ENCODE assay signal across 21 cellular contexts in the genomic region with DNA sequence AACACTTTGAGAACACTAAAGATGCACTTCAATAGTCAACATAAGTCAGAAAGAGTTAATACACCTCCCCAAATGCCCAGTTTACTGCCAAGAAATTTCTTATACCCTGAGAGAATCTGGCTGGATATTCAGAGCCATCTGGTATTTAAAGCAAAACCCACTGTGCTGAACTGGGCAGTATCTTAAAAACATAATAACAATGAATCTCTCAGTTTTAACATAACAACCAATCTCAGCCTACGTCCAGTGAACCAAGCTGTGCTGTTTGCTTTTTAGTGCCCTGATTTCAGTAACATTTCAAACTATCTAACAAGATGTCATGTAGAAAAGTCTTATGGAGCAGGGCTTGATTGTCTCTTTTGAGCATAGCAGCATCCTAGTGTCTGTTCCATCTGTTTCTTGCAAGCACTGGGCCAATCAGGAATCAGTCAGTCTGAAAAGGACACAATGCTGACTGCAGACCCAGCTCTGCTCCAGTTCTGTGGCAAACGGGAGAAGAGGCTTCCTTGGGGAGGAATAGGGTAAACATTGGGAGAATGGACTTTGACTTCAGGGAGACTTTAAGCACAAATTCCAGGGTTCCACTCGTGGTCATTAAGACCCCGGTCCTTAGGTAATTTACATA. TPM values are rescaled to one million over a fixed set of nuclear protein-coding genes. Genes with fewer than 3 reads are reported as not detected.
A peak's percentile ranks its signal among the peaks of the same experiment; 100 is the strongest.
DNase-seq lines count a peak whose midpoint lies in the region; ATAC-seq, FAIRE-seq and TF ChIP-seq lines count a peak whose summit lies in the region.
"Had no signal": no experiment of that assay in that cellular context is flagged by ENCODE, and none has a peak within 500 bp of the region (broad histone marks: within the 10 kb centered on the region; RNA-seq: fewer than 3 reads in every experiment).

No MANE protein-coding gene starts in this region.

- H3K4me1 ChIP-seq in H1 (replicated peaks in 1 of 4; ENCODE audit: control insufficient read depth in 3 of 4, insufficient read depth in 4 of 4, low read length in 3 of 4) = no peaks in the 10 kb centered on the region
- H3K4me1 ChIP-seq in prostate gland (replicated peaks) = no peaks in the 10 kb centered on the region
- H3K4me1 ChIP-seq: BE2C, HAP-1 had no signal

- DNase-seq in DMS 273 (lab: John Stamatoyannopoulos, UW; ENCODE audit: unreplicated experiment) (peak; percentile 86), NCI-H1694 (lab: John Stamatoyannopoulos, UW) (peak; percentile 36), bronchial epithelial cell (ENCODE audit: low read depth) (no peak), H1 (ENCODE audit: low read depth in 1 of 2, low spot score in 2 of 2) (no peak), SHP77 (lab: John Stamatoyannopoulos, UW) (no peak), prostate gland (ENCODE audit: low spot score) (no peak)
- no peak for DNase-seq in effector CD8-positive, alpha-beta T cell (lab: John Stamatoyannopoulos, UW)
- DNase-seq: ACHN; BE2C; CD4-positive, alpha-beta memory T cell; COR-L47; DMS53; GOT3 had no signal

- H3K9me3 ChIP-seq in H1 (ENCODE audit: insufficient read depth in 2 of 2, low read depth in 1 of 2, low read length in 1 of 2) = 0 out of 4 replicates have a peak, but pooled peaks cover 0 to 3% of the 10 kb centered on the region in 2 experiments
- no peaks in the 10 kb centered on the region for H3K9me3 ChIP-seq in prostate gland
- H3K9me3 ChIP-seq: BE2C, HAP-1 had no signal

- H2AK5ac ChIP-seq in H1 (ENCODE audit: low read depth, low read length) = no peak overlapping the region

- ATAC-seq in HG02571 (IDR thresholded peaks at IDR 0.05; ENCODE audit: unreplicated experiment) = no peak

- H3K27me3 ChIP-seq in bronchial epithelial cell (ENCODE audit: control insufficient read depth, insufficient read depth, low read length) (no peaks in the 10 kb centered on the region), H1 (replicated peaks in 1 of 4; ENCODE audit: control insufficient read depth in 3 of 4, extremely low read depth in 1 of 4, insufficient read depth in 3 of 4, low read length in 3 of 4) (no peaks in the 10 kb centered on the region), prostate gland (replicated peaks; ENCODE audit: insufficient read depth) (no peaks in the 10 kb centered on the region)

- no peaks in the 10 kb centered on the region for H3K23me2 ChIP-seq in H1 (ENCODE audit: low read depth, low read length)

- no peaks in the 10 kb centered on the region for H3K79me2 ChIP-seq in H1 (ENCODE audit: control insufficient read depth in 1 of 2, insufficient read depth in 2 of 2, low read length in 2 of 2)

- no peak overlapping the region for H3K4ac ChIP-seq in H1 (replicated peaks; ENCODE audit: insufficient read length, low read depth, low read length)

- no peak overlapping the region for H2BK20ac ChIP-seq in H1 (ENCODE audit: low read length)

- no peaks in the 10 kb centered on the region for H3K36me3 ChIP-seq in bronchial epithelial cell (ENCODE audit: control insufficient read depth, insufficient read depth, low read length)
- H3K36me3 ChIP-seq in H1 (ENCODE audit: control insufficient read depth in 2 of 4, insufficient read depth in 4 of 4, low read length in 3 of 4) = no peaks in the 10 kb centered on the region
- no peaks in the 10 kb centered on the region for H3K36me3 ChIP-seq in prostate gland
- H3K36me3 ChIP-seq: BE2C, HAP-1 had no signal

- no peak overlapping the region for H4K5ac ChIP-seq in H1 (ENCODE audit: insufficient read length, low read depth, low read length)

- peak; percentile 7 for FAIRE-seq in bronchial epithelial cell (lab: Jason Lieb, UNC)
- no peak for FAIRE-seq in H1 (lab: Jason Lieb, UNC)
- FAIRE-seq: D721Med, GM12891 had no signal

- no peak overlapping the region for H3K4me2 ChIP-seq in H1 (ENCODE audit: insufficient read depth in 1 of 2, low read depth in 2 of 2, low read length in 2 of 2)

- TF ChIP-seq RAD21 in H1 (IDR thresholded peaks at IDR 0.05 in 1 of 2, conservative IDR thresholded peaks at IDR 0.05 in 1 of 2; ENCODE audit: low read depth in 2 of 2, low read length in 2 of 2) = no peak

- H2BK120ac ChIP-seq in H1 (replicated peaks; ENCODE audit: low read depth, low read length) = no peak overlapping the region

- H2BK15ac ChIP-seq in H1 (ENCODE audit: low read length) = no peak overlapping the region

- no peak overlapping the region for H3K56ac ChIP-seq in H1 (replicated peaks; ENCODE audit: insufficient read length, low read depth, low read length)

- H4K20me1 ChIP-seq in H1 (replicated peaks in 1 of 2; ENCODE audit: control insufficient read depth in 1 of 2, insufficient read depth in 2 of 2, low read length in 2 of 2) = no peaks in the 10 kb centered on the region

- H3K18ac ChIP-seq in H1 (ENCODE audit: extremely low read depth, low read length) = no peak overlapping the region

- TF ChIP-seq CTCF in bronchial epithelial cell (IDR thresholded peaks at IDR 0.05; ENCODE audit: insufficient read depth, low read length, severe bottlenecking) (no peak), H1 (IDR thresholded peaks at IDR 0.05; ENCODE audit: control extremely low read depth in 1 of 3, insufficient read depth in 1 of 3, low read depth in 1 of 3, low read length in 3 of 3) (no peak), prostate gland (IDR thresholded peaks at IDR 0.05) (no peak)

- no peak overlapping the region for H2BK12ac ChIP-seq in H1 (ENCODE audit: low read depth, low read length)

- POLR2A ChIA-PET in H1 (lab: Charles Lee; ENCODE audit: partially characterized antibody) = interaction anchor here (0.5 to 1.8 kb wide), 2 partner anchors 45 to 92 kb away, joined by 3 to 4 read pairs; no protein-coding TSS in a partner anchor

- TF ChIP-seq EP300 in H1 (IDR thresholded peaks at IDR 0.05; ENCODE audit: borderline replicate concordance in 1 of 2, low read depth in 2 of 2, low read length in 2 of 2) = no peak

- H3K4me3 ChIP-seq in bronchial epithelial cell (ENCODE audit: low read depth, low read length) = no peak overlapping the region
- no peak overlapping the region for H3K4me3 ChIP-seq in H1 (ENCODE audit: extremely low read depth in 1 of 4, insufficient read depth in 2 of 4, low read depth in 3 of 4, low read length in 4 of 4)
- H3K4me3 ChIP-seq in prostate gland = no peak overlapping the region
- H3K4me3 ChIP-seq: HAP-1 had no signal

- peak overlapping the region; percentile 41; the same call in 1 of the 2 replicates for H2AFZ ChIP-seq in H1 (ENCODE audit: low read length)

- no peak overlapping the region for H4K8ac ChIP-seq in H1 (ENCODE audit: extremely low read depth, insufficient read depth, low read length)

- no peak overlapping the region for H3K27ac ChIP-seq in H1 (ENCODE audit: low read depth, low read length)
- no peak overlapping the region for H3K27ac ChIP-seq in prostate gland
- H3K27ac ChIP-seq: C4-2B, HL-60 had no signal

- H2BK5ac ChIP-seq in H1 (ENCODE audit: low read depth, low read length) = no peak overlapping the region

- no peak overlapping the region for H3K23ac ChIP-seq in H1 (ENCODE audit: insufficient read length)

- H4K91ac ChIP-seq in H1 (replicated peaks; ENCODE audit: insufficient read length, low read length) = no peak overlapping the region

- CTCF ChIA-PET in H1 (lab: Charles Lee; ENCODE audit: partially characterized antibody) = interaction anchor here (1.6 kb wide), 1 partner anchor 9 kb away, joined by 5 read pairs; no protein-coding TSS in a partner anchor

- intact Hi-C loops in prostate gland (cut with DNase I) = no loop called here

- H3K14ac ChIP-seq in H1 (ENCODE audit: insufficient read length) = no peak overlapping the region

- no peak overlapping the region for H3K9ac ChIP-seq in H1 (replicated peaks in 1 of 4; ENCODE audit: extremely low read depth in 1 of 4, low read depth in 3 of 4, low read length in 3 of 4)

- 83% methylated on average over 4 of the region's 4 CpGs; no CpG with 5 or more reads in 1 of the 2 experiments for WGBS in H1 (ENCODE audit: extremely low coverage in 1 of 2, insufficient coverage in 1 of 2, insufficient read length in 1 of 2, insufficient replicate concordance in 2 of 2, low coverage in 1 of 2, low lambda C conversion rate in 2 of 2, missing lambda C conversion rate in 1 of 2), 2 experiments
- WGBS in prostate gland = 43% methylated on average over 4 of the region's 4 CpGs

- no peaks in the 10 kb centered on the region for H3K79me1 ChIP-seq in H1 (ENCODE audit: low read depth, low read length)

- no peak for TF ChIP-seq POLR2A in H1 (IDR thresholded peaks at IDR 0.05; ENCODE audit: control extremely low read depth in 1 of 2, low read depth in 2 of 2, low read length in 2 of 2)
- TF ChIP-seq POLR2A in prostate gland (IDR thresholded peaks at IDR 0.05) = no peak

TF ChIP-seq in H1, 55 proteins besides CTCF, POLR2A, EP300 and RAD21 (continues in another document):
- TF ChIP-seq NANOG (IDR thresholded peaks at IDR 0.05; ENCODE audit: insufficient read depth, low read depth, low read length, poor library complexity, severe bottlenecking) (no peak), HDAC6 (IDR thresholded peaks at IDR 0.05; ENCODE audit: low read depth, low read length) (no peak), SP4 (IDR thresholded peaks at IDR 0.05; ENCODE audit: low read length) (no peak), CEBPB (IDR thresholded peaks at IDR 0.05; ENCODE audit: low read depth, low read length) (no peak), YY1 (IDR thresholded peaks at IDR 0.05; ENCODE audit: low read depth, low read length) (no peak), SP2 (IDR thresholded peaks at IDR 0.05; ENCODE audit: low read length) (no peak)
- TF ChIP-seq, protein P1, sequence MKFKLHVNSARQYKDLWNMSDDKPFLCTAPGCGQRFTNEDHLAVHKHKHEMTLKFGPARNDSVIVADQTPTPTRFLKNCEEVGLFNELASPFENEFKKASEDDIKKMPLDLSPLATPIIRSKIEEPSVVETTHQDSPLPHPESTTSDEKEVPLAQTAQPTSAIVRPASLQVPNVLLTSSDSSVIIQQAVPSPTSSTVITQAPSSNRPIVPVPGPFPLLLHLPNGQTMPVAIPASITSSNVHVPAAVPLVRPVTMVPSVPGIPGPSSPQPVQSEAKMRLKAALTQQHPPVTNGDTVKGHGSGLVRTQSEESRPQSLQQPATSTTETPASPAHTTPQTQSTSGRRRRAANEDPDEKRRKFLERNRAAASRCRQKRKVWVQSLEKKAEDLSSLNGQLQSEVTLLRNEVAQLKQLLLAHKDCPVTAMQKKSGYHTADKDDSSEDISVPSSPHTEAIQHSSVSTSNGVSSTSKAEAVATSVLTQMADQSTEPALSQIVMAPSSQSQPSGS (IDR thresholded peaks at IDR 0.05; ENCODE audit: low read length) = no peak

RNA-seq across cellular contexts. Expression of a gene that starts 43.5 kb away (rescaled TPM):
- not detected in 2 replicates for total RNA-seq in bronchial epithelial cell
- total RNA-seq in H1 (2021; fragmentation: NEBNext Ultra II Directional; extraction: Animal tissue kit (Norgen Biotek cat#: 25700)) = not detected in 2 replicates
- not detected in 2 replicates for polyA plus RNA-seq in H1 (2011; rRNA removed)
- not detected for polyA plus RNA-seq in H1 (2011; cell fraction: cytosol; rRNA removed)
- not detected for polyA plus RNA-seq in H1 (2011; cell fraction: nucleus; rRNA removed)
- polyA plus RNA-seq in H1 (2012, experiment 1 of 2) = not detected in 4 replicates
- not detected for polyA plus RNA-seq in H1 (2012, experiment 2 of 2)
- polyA plus RNA-seq in H1 (2013, experiment 1 of 2) = 0.18 TPM
- 0.37 TPM for polyA plus RNA-seq in H1 (2013, experiment 2 of 2)
- polyA minus RNA-seq in H1 (2011; rRNA and poly(A)+ RNA removed) = 0.66 TPM in 1 of 2 replicates, not detected in the other
- not detected for polyA minus RNA-seq in H1 (2011; cell fraction: cytosol; rRNA and poly(A)+ RNA removed)
- not detected for polyA minus RNA-seq in H1 (2011; cell fraction: nucleus; rRNA and poly(A)+ RNA removed)
- total RNA-seq in prostate gland = 1 to 10 TPM in 1 of 2 donors, not detected in 1; 8.2 TPM
- total RNA-seq: A172; CD4-positive, alpha-beta memory T cell; Daoy had no signal
- polyA plus RNA-seq: CD4-positive, alpha-beta memory T cell had no signal

Comparison
In these comparisons a context has a peak if more than half of its experiments do, and no peak if none do; other contexts are left out.
1. DNase-seq: peak in DMS 273 (single experiment) and NCI-H1694 (single experiment); none in bronchial epithelial cell (single experiment), H1 (0 of 2), SHP77 (0 of 2), prostate gland (single experiment) and effector CD8-positive, alpha-beta T cell (single experiment).